8 cellular contexts compared by ENCODE assay signal in genomic region chr11:65576867-65577755, GRCh38. TPM values are rescaled to one million over a fixed set of nuclear protein-coding genes. Genes with fewer than 3 reads are reported as not detected.
DNase-seq lines count a peak whose midpoint lies in the region; ATAC-seq and TF ChIP-seq lines count a peak whose summit lies in the region.

No MANE protein-coding gene starts in this region.

- H3K4me2 ChIP-seq in mammary epithelial cell (ENCODE audit: insufficient read depth, low read depth, low read length), result peak overlapping the region; percentile 97

- POLR2A ChIA-PET in HEK293T (lab: Yijun Ruan, JAX), result interaction anchor here (0.9 to 1.9 kb wide), 5 partner anchors 9 to 38 kb away, joined by 4 to 5 read pairs (median 4); partner anchors contain the start of genes MAP3K11 and PCNX3

- no peak overlapping the region for H2AFZ ChIP-seq in mammary epithelial cell (ENCODE audit: low read depth, low read length)

- H3K27me3 ChIP-seq in Peyer's patch (no peaks in the 10 kb centered on the region), mammary epithelial cell (ENCODE audit: insufficient read depth, low read length) (no peaks in the 10 kb centered on the region), right lobe of liver (no peaks in the 10 kb centered on the region), testis (no peaks in the 10 kb centered on the region)

- in situ Hi-C loops in mammary epithelial cell (cut with MboI; ENCODE audit: low sequenced_read_pairs in 2 of 2), result no loop called here

- dilution Hi-C loops in mammary epithelial cell (cut with HindIII; ENCODE audit: low sequenced_read_pairs), result no loop called here

- H3K9me3 ChIP-seq in Peyer's patch (no peaks in the 10 kb centered on the region), mammary epithelial cell (replicated peaks; ENCODE audit: insufficient read depth, low read length) (no peaks in the 10 kb centered on the region), right lobe of liver (no peaks in the 10 kb centered on the region), testis (no peaks in the 10 kb centered on the region)

- H3K27ac ChIP-seq in Peyer's patch (peak overlapping the region; percentile 90 to 97 (median 94)), mammary epithelial cell (ENCODE audit: insufficient read depth, low read depth, low read length) (peak overlapping the region; percentile 29), right lobe of liver (peak overlapping the region; percentile 31 to 88 (median 68)), testis (peak overlapping the region; percentile 79 to 92)

- H3K9ac ChIP-seq in mammary epithelial cell (ENCODE audit: insufficient read depth, low read length), result peak overlapping the region; percentile 47

- peak; percentile 15 to 56 (median 24) for ATAC-seq in right lobe of liver

- peak overlapping the region; percentile 87 for H3K27ac Mint-ChIP-seq in activated CD4-positive, alpha-beta T cell treated with anti-CD3 and anti-CD28 coated beads, Interleukin-2, amount 10 ng/mL, durations not matched to agents 24 days and 14 days

- no TSS peak for BruUV-seq in mammary epithelial cell (replicated peaks; lab: Mats Ljungman, UMichigan)

- peaks cover 53% of the 10 kb centered on the region for H3K36me3 Mint-ChIP-seq in activated CD4-positive, alpha-beta T cell treated with anti-CD3 and anti-CD28 coated beads, Interleukin-2, amount 10 ng/mL, durations not matched to agents 24 days and 14 days (ENCODE audit: low read depth)

- peak overlapping the region; percentile 92 for H3K4me3 Mint-ChIP-seq in activated CD4-positive, alpha-beta T cell treated with anti-CD3 and anti-CD28 coated beads, Interleukin-2, amount 10 ng/mL, durations not matched to agents 24 days and 14 days

- H3K4me1 ChIP-seq in Peyer's patch, result peaks cover 6 to 63% (median 29%) of the 10 kb centered on the region in 4 donors
- H3K4me1 ChIP-seq in mammary epithelial cell (ENCODE audit: insufficient read depth, low read length), result peaks cover 46% of the 10 kb centered on the region
- peaks cover 0 to 34% (median 8%) of the 10 kb centered on the region in 4 donors for H3K4me1 ChIP-seq in right lobe of liver
- peaks cover 41% of the 10 kb centered on the region for H3K4me1 ChIP-seq in testis

- TF ChIP-seq POLR2A in Peyer's patch (IDR thresholded peaks at IDR 0.05) (peak in 1 of 2 donors; percentile 64), right lobe of liver (IDR thresholded peaks at IDR 0.05) (peak; percentile 50), testis (IDR thresholded peaks at IDR 0.05) (no peak)

- intact Hi-C loops in activated CD4-positive, alpha-beta T cell treated with anti-CD3 and anti-CD28 coated beads, Interleukin-2, amount 10 ng/mL, durations not matched to agents 24 days and 14 days (cut with micrococcal nuclease), result no loop called here
- intact Hi-C loops in mammary epithelial cell (cut with micrococcal nuclease), result loop anchor here (1.0 kb wide), 2 partner anchors 16 to 38 kb away; partner anchors contain the start of gene PCNX3
- intact Hi-C loops in right lobe of liver (cut with DNase I), result loop anchor here in 1 of 2 donors (5.0 kb wide), 1 partner anchor 35 kb away; no protein-coding TSS in a partner anchor
- intact Hi-C loops in testis (cut with DNase I; ENCODE audit: low total_unique reads), result no loop called here

- TF ChIP-seq CTCF in Peyer's patch (IDR thresholded peaks at IDR 0.05) (no peak), mammary epithelial cell (conservative IDR thresholded peaks at IDR 0.05 in 1 of 2, IDR thresholded peaks at IDR 0.05 in 1 of 2; ENCODE audit: extremely low read depth in 1 of 2, insufficient read depth in 1 of 2, low read depth in 1 of 2, low read length in 2 of 2) (no peak), right lobe of liver (IDR thresholded peaks at IDR 0.05) (no peak), testis (IDR thresholded peaks at IDR 0.05) (no peak)

- peaks cover 34% of the 10 kb centered on the region for H3K79me2 ChIP-seq in mammary epithelial cell (ENCODE audit: insufficient read depth, low read length)

- DNase-seq in activated CD4-positive, alpha-beta T cell treated with anti-CD3 and anti-CD28 coated beads, Interleukin-2, amount 10 ng/mL, durations not matched to agents 24 days and 14 days, result peak; percentile 75
- no peak for DNase-seq in activated CD4-positive, alpha-beta T cell treated with anti-CD3 and anti-CD28 coated beads for 4 hours
- DNase-seq in Peyer's patch (peak; percentile 72 to 89 (median 87)), mammary epithelial cell (peak; percentile 86), right lobe of liver (peak in 2 of 3 donors; percentile 75 to 88), testis (no peak), NCI-H1417 treated with DMSO at 0.1 percent for 48 hours (lab: John Stamatoyannopoulos, UW) (no peak), HEK293T (ENCODE audit: extremely low spot score) (no peak)

- H3K36me3 ChIP-seq in Peyer's patch, result peaks cover 0 to 28% (median 0%) of the 10 kb centered on the region in 3 donors
- H3K36me3 ChIP-seq in mammary epithelial cell (ENCODE audit: insufficient read depth, low read length), result peaks cover 10% of the 10 kb centered on the region
- no peaks in the 10 kb centered on the region for H3K36me3 ChIP-seq in right lobe of liver
- H3K36me3 ChIP-seq in testis (ENCODE audit: low read depth, missing control alignments), result no peaks in the 10 kb centered on the region

- peaks cover 42% of the 10 kb centered on the region for H3K4me1 Mint-ChIP-seq in activated CD4-positive, alpha-beta T cell treated with anti-CD3 and anti-CD28 coated beads, Interleukin-2, amount 10 ng/mL, durations not matched to agents 24 days and 14 days

- no peaks in the 10 kb centered on the region for H3K9me3 Mint-ChIP-seq in activated CD4-positive, alpha-beta T cell treated with anti-CD3 and anti-CD28 coated beads, Interleukin-2, amount 10 ng/mL, durations not matched to agents 24 days and 14 days

- H3K4me3 ChIP-seq in Peyer's patch (peak overlapping the region; percentile 77 to 96 (median 87)), mammary epithelial cell (replicated peaks in 1 of 3; ENCODE audit: insufficient read depth in 1 of 3, low read depth in 2 of 3, low read length in 3 of 3) (peak overlapping the region; percentile 49 to 68 (median 62)), right lobe of liver (peak overlapping the region; percentile 55 to 70 (median 70)), testis (peak overlapping the region; percentile 66 to 71)

- no peaks in the 10 kb centered on the region for H3K27me3 Mint-ChIP-seq in activated CD4-positive, alpha-beta T cell treated with anti-CD3 and anti-CD28 coated beads, Interleukin-2, amount 10 ng/mL, durations not matched to agents 24 days and 14 days

- 40% methylated on average over 6 of the region's 18 CpGs for WGBS in mammary epithelial cell (ENCODE audit: low coverage, missing lambda C conversion rate)
- WGBS in right lobe of liver (ENCODE audit: insufficient coverage, low coverage, low lambda C conversion rate, missing lambda C conversion rate), result 31% methylated on average over 5 of the region's 18 CpGs
- WGBS in testis, 2 donors, result 39 to 46% methylated on average over 18 of the region's 18 CpGs

- no peaks in the 10 kb centered on the region for H4K20me1 ChIP-seq in mammary epithelial cell (ENCODE audit: insufficient read depth, low read length)

- CTCF ChIA-PET in mammary epithelial cell (lab: Charles Lee; ENCODE audit: low non-redundant PET) (no interaction called here), HEK293T (lab: Yijun Ruan, JAX) (interaction anchor here (1.2 to 1.3 kb wide), 3 partner anchors 11 to 36 kb away, joined by 3 to 5 read pairs (median 3); no protein-coding TSS in a partner anchor)

RNA-seq across cellular contexts. Expression of gene EHBP1L1, which starts 1.3 kb away (rescaled TPM):
- 167 and 173 TPM in 2 replicates for total RNA-seq in activated CD4-positive, alpha-beta T cell treated with anti-CD3 and anti-CD28 coated beads, Interleukin-2, amount 10 ng/mL, durations not matched to agents 24 days and 14 days
- total RNA-seq in Peyer's patch, result 100 to 1,000 TPM in 3 of 4 donors, 10 to 100 TPM in 1; 65.2 to 163 (median 121) TPM
- total RNA-seq in mammary epithelial cell, result 10 to 100 TPM; 17.5 to 47.5 TPM
- 17.7 TPM for polyA plus RNA-seq in mammary epithelial cell
- 14.2 TPM for polyA minus RNA-seq in mammary epithelial cell
- 10 to 100 TPM; 10.0 to 29.9 (median 13.7) TPM for total RNA-seq in right lobe of liver
- 10 to 100 TPM; 51.0 to 66.8 TPM for total RNA-seq in testis
- polyA plus RNA-seq in testis (ENCODE audit: insufficient read depth, low read depth, low replicate concordance), result 20.5 TPM

RNA-seq across cellular contexts. Expression of gene FAM89B, which starts 4.8 kb away (rescaled TPM):
- total RNA-seq in activated CD4-positive, alpha-beta T cell treated with anti-CD3 and anti-CD28 coated beads, Interleukin-2, amount 10 ng/mL, durations not matched to agents 24 days and 14 days, result 39.1 and 42.4 TPM in 2 replicates
- total RNA-seq in Peyer's patch, result 10 to 100 TPM; 30.8 to 44.6 (median 32.4) TPM
- 10 to 100 TPM; 21.2 to 35.1 TPM for total RNA-seq in mammary epithelial cell
- polyA plus RNA-seq in mammary epithelial cell, result 26.0 TPM
- 27.4 TPM for polyA minus RNA-seq in mammary epithelial cell
- total RNA-seq in right lobe of liver, result 10 to 100 TPM; 12.8 to 20.6 (median 14.6) TPM
- 10 to 100 TPM; 59.9 to 63.2 TPM for total RNA-seq in testis
- 25.8 TPM for polyA plus RNA-seq in testis (ENCODE audit: insufficient read depth, low read depth, low replicate concordance)

RNA-seq across cellular contexts. Expression of gene ZNRD2, which starts 6.8 kb away (rescaled TPM):
- total RNA-seq in activated CD4-positive, alpha-beta T cell treated with anti-CD3 and anti-CD28 coated beads, Interleukin-2, amount 10 ng/mL, durations not matched to agents 24 days and 14 days, result 83.3 and 83.4 TPM in 2 replicates
- total RNA-seq in Peyer's patch (10 to 100 TPM; 16.5 to 25.7 (median 25.4) TPM), mammary epithelial cell (10 to 100 TPM; 35.2 to 52.8 TPM), right lobe of liver (10 to 100 TPM; 11.6 to 43.2 (median 16.5) TPM), testis (10 to 100 TPM; 67.7 to 79.6 TPM)
- polyA plus RNA-seq in mammary epithelial cell (60.2 TPM), testis (ENCODE audit: insufficient read depth, low read depth, low replicate concordance) (77.6 TPM)
- 6.7 TPM for polyA minus RNA-seq in mammary epithelial cell

RNA-seq across cellular contexts. Expression of gene KCNK7, which starts 18.5 kb away (rescaled TPM):
- 0.69 and 1.3 TPM in 2 replicates for total RNA-seq in activated CD4-positive, alpha-beta T cell treated with anti-CD3 and anti-CD28 coated beads, Interleukin-2, amount 10 ng/mL, durations not matched to agents 24 days and 14 days
- total RNA-seq in Peyer's patch (1 to 10 TPM in 3 of 4 donors, not detected in 1; 1.5 to 3.5 (median 2.5) TPM), mammary epithelial cell (under 1 TPM; 0.17 to 0.24 TPM), right lobe of liver (under 1 TPM in 1 of 6 experiments, not detected in 5; 0.31 TPM), testis (1 to 10 TPM in 1 of 2 donors, under 1 TPM in 1; 0.99 to 2.5 TPM)
- polyA plus RNA-seq in mammary epithelial cell (0.20 TPM), testis (ENCODE audit: insufficient read depth, low read depth, low replicate concordance) (0.26 TPM)
- polyA minus RNA-seq in mammary epithelial cell, result 0.57 TPM

RNA-seq across cellular contexts. Expression of gene LTBP3, which starts 19.0 kb away (rescaled TPM):
- total RNA-seq in activated CD4-positive, alpha-beta T cell treated with anti-CD3 and anti-CD28 coated beads, Interleukin-2, amount 10 ng/mL, durations not matched to agents 24 days and 14 days, result 94.9 and 96.9 TPM in 2 replicates
- total RNA-seq in Peyer's patch, result 100 to 1,000 TPM in 1 of 4 donors, 10 to 100 TPM in 3; 42.0 to 150 (median 88.3) TPM
- 10 to 100 TPM; 21.0 to 42.5 TPM for total RNA-seq in mammary epithelial cell
- 46.5 TPM for polyA plus RNA-seq in mammary epithelial cell
- 38.3 TPM for polyA minus RNA-seq in mammary epithelial cell
- 10 to 100 TPM; 26.6 to 94.1 (median 46.8) TPM for total RNA-seq in right lobe of liver
- 100 to 1,000 TPM; 112 to 126 TPM for total RNA-seq in testis
- polyA plus RNA-seq in testis (ENCODE audit: insufficient read depth, low read depth, low replicate concordance), result 58.1 TPM

Comparison
In these comparisons a context has a peak if more than half of its experiments do, and no peak if none do; other contexts are left out.
1. DNase-seq: peak in activated CD4-positive, alpha-beta T cell treated with anti-CD3 and anti-CD28 coated beads, Interleukin-2, amount 10 ng/mL, durations not matched to agents 24 days and 14 days (single experiment), Peyer's patch (3 of 3), mammary epithelial cell (single experiment) and right lobe of liver (2 of 3); none in activated CD4-positive, alpha-beta T cell treated with anti-CD3 and anti-CD28 coated beads for 4 hours (0 of 2), testis (single experiment), NCI-H1417 treated with DMSO at 0.1 percent for 48 hours (single experiment) and HEK293T (single experiment).
2. H3K27ac ChIP-seq: peak in every context shown above with its lines; median percentile 94 in Peyer's patch; 86 in testis; 68 in right lobe of liver; 29 in mammary epithelial cell.
3. Peak in every context shown above with its lines, with median percentiles within 50 percentile points of each other: H3K4me3 ChIP-seq.